9 cellular contexts compared by ENCODE assay signal in the genomic region with DNA sequence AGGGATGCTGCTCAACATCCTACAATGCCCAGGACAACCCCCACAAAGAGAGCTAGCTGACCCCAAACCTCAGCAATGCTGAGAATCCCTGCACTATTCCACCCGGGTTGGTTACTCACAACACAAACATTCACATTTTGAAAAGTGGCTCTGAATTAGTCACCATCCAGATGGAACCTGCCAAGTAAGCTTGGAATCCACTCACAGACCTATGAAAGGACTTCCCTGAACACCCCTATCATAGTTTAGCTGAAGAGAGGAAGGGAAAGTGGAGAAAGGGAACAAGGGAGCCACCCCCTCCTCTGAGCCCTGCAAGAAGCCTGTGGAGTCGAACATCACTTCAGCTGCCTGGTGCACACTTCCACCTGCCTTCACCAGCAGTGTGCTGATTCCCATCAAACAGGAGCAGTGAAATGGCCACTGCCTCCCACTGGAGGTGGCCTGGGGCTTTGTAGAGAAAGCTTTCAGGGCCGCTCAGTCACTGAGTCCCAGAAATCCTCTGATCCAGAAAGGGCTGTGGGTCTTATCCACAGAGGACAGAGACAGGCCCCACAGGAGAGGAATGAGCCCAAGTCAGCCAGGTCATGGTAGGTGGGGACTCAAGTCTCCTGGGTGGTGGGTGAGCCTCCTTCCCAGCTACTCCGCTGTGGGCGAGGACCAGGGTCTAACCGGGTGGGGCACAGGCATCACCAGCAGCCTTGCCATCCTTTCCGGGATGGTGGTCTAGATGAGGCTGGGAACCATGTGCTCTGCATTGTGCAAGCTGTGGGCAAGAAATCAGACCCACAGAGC.
A peak's percentile ranks its signal among the peaks of the same experiment; 100 is the strongest.
DNase-seq lines count a peak whose midpoint lies in the region; ATAC-seq and TF ChIP-seq lines count a peak whose summit lies in the region.
"Had no signal": no experiment of that assay in that cellular context is flagged by ENCODE, and none has a peak within 500 bp of the region (broad histone marks: within the 10 kb centered on the region; RNA-seq: fewer than 3 reads in every experiment).

No MANE protein-coding gene starts in this region.

- no peak overlapping the region for H3K4me3 ChIP-seq in Panc1 (ENCODE audit: low read depth in 2 of 2, low read length in 2 of 2)

- no TSS peak for BruUV-seq in Panc1 (replicated peaks; lab: Mats Ljungman, UMichigan)

- H3K36me3 ChIP-seq in Panc1 (ENCODE audit: control insufficient read depth, insufficient read depth, low read length): no peaks in the 10 kb centered on the region

- POLR2A ChIA-PET in Panc1 (lab: Charles Lee): no interaction called here

- no peak for TF ChIP-seq POLR2A in erythroblast (IDR thresholded peaks at IDR 0.05; ENCODE audit: low read length)

- ATAC-seq in Panc1 (peak; percentile 77), GM21360 (IDR thresholded peaks at IDR 0.05; ENCODE audit: unreplicated experiment) (no peak)

- H3K4me1 ChIP-seq in Panc1 (ENCODE audit: control insufficient read depth, insufficient read depth, low read length): 0 out of 2 replicates have a peak, but pooled peaks cover 3% of the 10 kb centered on the region

- no peaks in the 10 kb centered on the region for H3K9me3 ChIP-seq in Panc1 (ENCODE audit: control insufficient read depth, insufficient read depth, low read depth, low read length)

- intact Hi-C loops in Panc1 (cut with micrococcal nuclease; ENCODE audit: unreplicated experiment): no loop called here

- H3K27me3 ChIP-seq in Panc1 (ENCODE audit: control insufficient read depth, insufficient read depth, low read length): no peaks in the 10 kb centered on the region

- CTCF ChIA-PET in Panc1 (lab: Charles Lee): no interaction called here

- no peak overlapping the region for H3K27ac ChIP-seq in Panc1 (ENCODE audit: low read length)
- H3K27ac ChIP-seq: KMS-11 had no signal

- peak; percentile 98 for DNase-seq in EH (ENCODE audit: low read depth)
- no peak for DNase-seq in Panc1 (ENCODE audit: low read depth, low spot score)
- peak; percentile 92 for DNase-seq in fibroblast of gingiva (ENCODE audit: low read depth)
- DNase-seq in renal cortical epithelial cell (ENCODE audit: low read depth): peak; percentile 99
- DNase-seq in erythroblast (lab: John Stamatoyannopoulos, UW): no peak
- DNase-seq in T-helper 1 cell: no peak
- no peak for DNase-seq in HuH-7 (ENCODE audit: low spot score)

- in situ Hi-C loops in Panc1 (cut with HindIII; ENCODE audit: low pct_unique_long_range_greater_than_20kb, low sequenced_read_pairs): no loop called here

- TF ChIP-seq CTCF in Panc1 (IDR thresholded peaks at IDR 0.05): no peak

Comparison
In these comparisons a context has a peak if more than half of its experiments do, and no peak if none do; other contexts are left out.
1. DNase-seq: peak in EH (single experiment), fibroblast of gingiva (single experiment) and renal cortical epithelial cell (single experiment); none in Panc1 (single experiment), erythroblast (0 of 2), T-helper 1 cell (0 of 5) and HuH-7 (single experiment).